In the genomic region with DNA sequence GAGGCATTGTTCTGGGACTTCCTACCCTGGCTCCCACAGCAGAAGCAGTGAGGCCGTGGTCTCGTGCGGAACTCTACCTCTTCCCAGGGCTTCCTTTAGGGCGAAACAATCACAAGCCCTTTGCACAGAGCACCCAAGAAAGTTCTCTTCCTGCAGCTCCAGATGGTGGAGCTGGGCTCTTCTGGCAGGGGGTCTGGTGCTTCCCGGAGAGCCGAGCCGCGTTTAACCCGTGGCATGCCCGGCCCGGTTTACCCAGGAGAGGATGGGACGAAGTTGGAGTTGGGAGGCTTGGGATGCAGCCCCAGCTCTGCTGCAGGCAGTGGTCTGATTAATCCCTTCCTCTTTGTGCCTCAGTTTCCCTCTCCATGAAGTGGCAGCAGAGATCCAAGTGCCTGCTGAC, we compare ENCODE assay signal across 20 cellular contexts. TPM values are rescaled to one million over a fixed set of nuclear protein-coding genes. Genes with fewer than 3 reads are reported as not detected.
DNase-seq lines count a peak whose midpoint lies in the region; ATAC-seq and TF ChIP-seq lines count a peak whose summit lies in the region.
"Had no signal": no experiment of that assay in that cellular context is flagged by ENCODE, and none has a peak within 500 bp of the region (broad histone marks: within the 10 kb centered on the region; RNA-seq: fewer than 3 reads in every experiment).

No MANE protein-coding gene starts in this region.

- TF ChIP-seq CTCF in DND-41 (IDR thresholded peaks at IDR 0.05; ENCODE audit: borderline replicate concordance, extremely low read depth, low read length, poor library complexity, severe bottlenecking) = no peak

- no peaks in the 10 kb centered on the region for H4K20me1 ChIP-seq in DND-41 (ENCODE audit: insufficient read depth, low read length)

- peak overlapping the region; percentile 97 for H3K27ac ChIP-seq in DND-41 (ENCODE audit: low read length)
- H3K27ac ChIP-seq: brain microvascular endothelial cell, C4-2B, suprapubic skin had no signal

- no peak for DNase-seq in activated naive CD4-positive, alpha-beta T cell treated with anti-CD3 and anti-CD28 coated beads, Interleukin-2, amount 10 ng/mL, durations not matched to agents 7 days and 5 days
- DNase-seq in activated naive CD4-positive, alpha-beta T cell treated with anti-CD3 and anti-CD28 coated beads, Interleukin-2, amount 50 U/mL, for 16 hours = no peak
- no peak for DNase-seq in DND-41
- no peak for DNase-seq in activated naive CD8-positive, alpha-beta T cell treated with anti-CD3 and anti-CD28 coated beads for 36 hours
- no peak for DNase-seq in stimulated activated naive CD8-positive, alpha-beta T cell treated with anti-CD3 and anti-CD28 coated beads, Interleukin-15, amount 100 ng/mL, for 72 hours
- DNase-seq: brain microvascular endothelial cell, DMS 273 treated with DMSO at 0.1 percent for 48 hours, hippocampal formation, mesendoderm, naive B cell, NCI-H1105, NCI-H2029 had no signal

- no peaks in the 10 kb centered on the region for H3K27me3 ChIP-seq in DND-41 (ENCODE audit: insufficient read depth, low read length, poor library complexity)
- H3K27me3 ChIP-seq: adrenal gland, brain microvascular endothelial cell, suprapubic skin had no signal

- CTCF ChIA-PET in activated naive CD4-positive, alpha-beta T cell treated with anti-CD3 and anti-CD28 coated beads, Interleukin-2, amount 10 ng/mL, durations not matched to agents 7 days and 5 days (lab: Charles Lee) = interaction anchor here (1.2 kb wide), 1 partner anchor 58 kb away, joined by 3 read pairs; no protein-coding TSS in a partner anchor

- H3K79me2 ChIP-seq in DND-41 (ENCODE audit: insufficient read depth, low read length) = no peaks in the 10 kb centered on the region

- peak overlapping the region; percentile 53 for H3K4me2 ChIP-seq in DND-41 (ENCODE audit: insufficient read depth, low read length)

- ATAC-seq in DND-41 (ENCODE audit: insufficient read depth, low read depth) (no peak), HG02623 (IDR thresholded peaks at IDR 0.05; ENCODE audit: unreplicated experiment) (no peak), GM21723 (IDR thresholded peaks at IDR 0.05; ENCODE audit: unreplicated experiment) (no peak)
- ATAC-seq in stimulated activated naive CD8-positive, alpha-beta T cell treated with anti-CD3 and anti-CD28 coated beads, Interleukin-15, amount 100 ng/mL, for 72 hours = no peak
- ATAC-seq: WTC11 had no signal

- peak overlapping the region; percentile 72; the same call in 1 of the 2 replicates for H2AFZ ChIP-seq in DND-41 (ENCODE audit: low read depth, low read length)

- H3K27me3 Mint-ChIP-seq in activated naive CD4-positive, alpha-beta T cell treated with anti-CD3 and anti-CD28 coated beads, Interleukin-2, amount 10 ng/mL, durations not matched to agents 7 days and 5 days = no peaks in the 10 kb centered on the region
- no peaks in the 10 kb centered on the region for H3K27me3 Mint-ChIP-seq in activated naive CD8-positive, alpha-beta T cell treated with anti-CD3 and anti-CD28 coated beads for 36 hours
- H3K27me3 Mint-ChIP-seq in stimulated activated naive CD8-positive, alpha-beta T cell treated with anti-CD3 and anti-CD28 coated beads, Interleukin-15, amount 100 ng/mL, for 72 hours = no peaks in the 10 kb centered on the region
- H3K27me3 Mint-ChIP-seq: IgD-negative memory B cell, naive B cell had no signal

- no peaks in the 10 kb centered on the region for H3K9me3 ChIP-seq in DND-41 (ENCODE audit: insufficient read depth, low read length, severe bottlenecking)
- H3K9me3 ChIP-seq: adrenal gland, suprapubic skin had no signal

- peaks cover 56% of the 10 kb centered on the region for H3K36me3 Mint-ChIP-seq in activated naive CD4-positive, alpha-beta T cell treated with anti-CD3 and anti-CD28 coated beads, Interleukin-2, amount 10 ng/mL, durations not matched to agents 7 days and 5 days
- peaks cover 8% of the 10 kb centered on the region for H3K36me3 Mint-ChIP-seq in activated naive CD8-positive, alpha-beta T cell treated with anti-CD3 and anti-CD28 coated beads for 36 hours
- H3K36me3 Mint-ChIP-seq: WTC11 had no signal

- H3K27ac Mint-ChIP-seq in activated naive CD4-positive, alpha-beta T cell treated with anti-CD3 and anti-CD28 coated beads, Interleukin-2, amount 10 ng/mL, durations not matched to agents 7 days and 5 days = peak overlapping the region; percentile 98
- H3K27ac Mint-ChIP-seq in activated naive CD8-positive, alpha-beta T cell treated with anti-CD3 and anti-CD28 coated beads for 36 hours = peak overlapping the region; percentile 92
- H3K27ac Mint-ChIP-seq in stimulated activated naive CD8-positive, alpha-beta T cell treated with anti-CD3 and anti-CD28 coated beads, Interleukin-15, amount 100 ng/mL, for 72 hours = peak overlapping the region; percentile 93 to 97
- H3K27ac Mint-ChIP-seq: IgD-negative memory B cell, WTC11 had no signal

- H3K36me3 ChIP-seq in DND-41 (ENCODE audit: insufficient read depth, low read length) = peaks cover 72% of the 10 kb centered on the region
- H3K36me3 ChIP-seq: brain microvascular endothelial cell had no signal

- H3K4me1 ChIP-seq in DND-41 (ENCODE audit: insufficient read depth, low read length) = peaks cover 61% of the 10 kb centered on the region
- H3K4me1 ChIP-seq: adrenal gland, suprapubic skin had no signal

- peak overlapping the region; percentile 56 for H3K9ac ChIP-seq in DND-41 (ENCODE audit: low read depth, low read length)

- peak overlapping the region in 1 of 2 experiments; percentile 27; a peak in 1 of 4 replicates for H3K4me3 ChIP-seq in DND-41 (ENCODE audit: low read depth in 1 of 2, low read length in 2 of 2)
- H3K4me3 ChIP-seq: adrenal gland, suprapubic skin had no signal

- H3K4me3 Mint-ChIP-seq in activated naive CD4-positive, alpha-beta T cell treated with anti-CD3 and anti-CD28 coated beads, Interleukin-2, amount 10 ng/mL, durations not matched to agents 7 days and 5 days = peak overlapping the region; percentile 13
- no peak overlapping the region for H3K4me3 Mint-ChIP-seq in activated naive CD8-positive, alpha-beta T cell treated with anti-CD3 and anti-CD28 coated beads for 36 hours
- H3K4me3 Mint-ChIP-seq in stimulated activated naive CD8-positive, alpha-beta T cell treated with anti-CD3 and anti-CD28 coated beads, Interleukin-15, amount 100 ng/mL, for 72 hours = peak overlapping the region; percentile 73 to 78
- H3K4me3 Mint-ChIP-seq: IgD-negative memory B cell, naive B cell, WTC11 had no signal

- H3K9me3 Mint-ChIP-seq in activated naive CD4-positive, alpha-beta T cell treated with anti-CD3 and anti-CD28 coated beads, Interleukin-2, amount 10 ng/mL, durations not matched to agents 7 days and 5 days = no peaks in the 10 kb centered on the region
- H3K9me3 Mint-ChIP-seq in activated naive CD8-positive, alpha-beta T cell treated with anti-CD3 and anti-CD28 coated beads for 36 hours = no peaks in the 10 kb centered on the region
- H3K9me3 Mint-ChIP-seq in stimulated activated naive CD8-positive, alpha-beta T cell treated with anti-CD3 and anti-CD28 coated beads, Interleukin-15, amount 100 ng/mL, for 72 hours = no peaks in the 10 kb centered on the region
- H3K9me3 Mint-ChIP-seq: IgD-negative memory B cell, immature natural killer cell, naive B cell, WTC11 had no signal

- H3K4me1 Mint-ChIP-seq in activated naive CD4-positive, alpha-beta T cell treated with anti-CD3 and anti-CD28 coated beads, Interleukin-2, amount 10 ng/mL, durations not matched to agents 7 days and 5 days = peaks cover 84% of the 10 kb centered on the region
- H3K4me1 Mint-ChIP-seq in activated naive CD8-positive, alpha-beta T cell treated with anti-CD3 and anti-CD28 coated beads for 36 hours = peaks cover 61% of the 10 kb centered on the region
- H3K4me1 Mint-ChIP-seq in stimulated activated naive CD8-positive, alpha-beta T cell treated with anti-CD3 and anti-CD28 coated beads, Interleukin-15, amount 100 ng/mL, for 72 hours = peaks cover 86% of the 10 kb centered on the region
- H3K4me1 Mint-ChIP-seq: WTC11 had no signal

RNA-seq across cellular contexts. Expression of a gene that starts 9.0 kb away (rescaled TPM):
- 10 to 100 TPM; 59.2 to 64.0 TPM for total RNA-seq in activated naive CD8-positive, alpha-beta T cell treated with anti-CD3 and anti-CD28 coated beads for 36 hours

RNA-seq across cellular contexts. Expression of a gene that starts 26.6 kb away (rescaled TPM):
- total RNA-seq in activated naive CD8-positive, alpha-beta T cell treated with anti-CD3 and anti-CD28 coated beads for 36 hours = 1 to 10 TPM; 5.9 to 7.0 TPM
